Comparison of ENCODE assay signal across 10 cellular contexts in the genomic region with DNA sequence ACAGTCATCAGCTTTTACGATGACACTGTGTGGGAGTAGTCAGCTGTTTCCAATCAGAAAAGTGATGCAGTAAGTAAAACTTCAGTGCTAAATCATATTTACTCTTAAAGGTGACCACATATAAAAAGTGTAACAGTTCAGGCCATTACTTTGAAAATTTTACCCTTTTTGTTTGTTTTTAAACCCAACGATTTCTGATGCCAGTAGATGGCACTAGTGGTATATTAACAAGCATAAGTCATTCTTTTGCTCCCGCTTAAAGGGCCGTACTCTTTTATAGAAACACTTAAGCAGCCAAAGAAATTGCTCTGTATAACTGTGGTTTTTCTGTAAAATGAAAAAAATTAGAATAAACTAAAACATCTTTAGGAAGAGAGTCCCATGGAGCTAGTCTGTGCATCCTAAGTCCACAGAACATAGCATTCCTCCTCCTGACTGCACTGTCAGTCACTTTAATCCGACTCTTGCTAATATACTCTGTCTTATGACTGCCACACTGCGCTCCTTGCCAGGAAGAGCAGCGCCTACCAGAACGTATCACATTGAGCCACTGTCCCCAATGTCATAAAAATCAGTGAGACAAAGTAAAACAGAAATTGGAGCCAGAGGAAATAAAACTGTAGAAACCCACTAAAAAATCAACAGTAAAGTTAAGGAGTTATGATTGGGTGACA. TPM values are rescaled to one million over a fixed set of nuclear protein-coding genes. Genes with fewer than 3 reads are reported as not detected.
DNase-seq lines count a peak whose midpoint lies in the region; ATAC-seq and TF ChIP-seq lines count a peak whose summit lies in the region.
"Had no signal": no experiment of that assay in that cellular context is flagged by ENCODE, and none has a peak within 500 bp of the region (broad histone marks: within the 10 kb centered on the region; RNA-seq: fewer than 3 reads in every experiment).

No MANE protein-coding gene starts in this region.

- H3K4me1 Mint-ChIP-seq in endothelial cell (ENCODE audit: unreplicated experiment) = peaks cover 45% of the 10 kb centered on the region

- H3K27me3 Mint-ChIP-seq in endothelial cell (ENCODE audit: unreplicated experiment) = peaks cover 6% of the 10 kb centered on the region

- H3K36me3 Mint-ChIP-seq in endothelial cell (ENCODE audit: low read depth, unreplicated experiment) = peaks cover 44% of the 10 kb centered on the region

- H3K27ac ChIP-seq in Peyer's patch (no peak overlapping the region), muscle layer of colon (ENCODE audit: low read depth, low read length) (peak overlapping the region; percentile 42)
- H3K27ac ChIP-seq: SJSA1 had no signal

- H3K4me3 ChIP-seq in Peyer's patch (no peak overlapping the region), muscle layer of colon (ENCODE audit: low read depth in 1 of 2, low read length in 2 of 2) (no peak overlapping the region)
- H3K4me3 ChIP-seq: SJSA1, skin epidermis had no signal

- no peaks in the 10 kb centered on the region for H3K9me3 ChIP-seq in Peyer's patch
- H3K9me3 ChIP-seq in muscle layer of colon (ENCODE audit: low read length) = no peaks in the 10 kb centered on the region
- H3K9me3 ChIP-seq: SJSA1 had no signal

- no peaks in the 10 kb centered on the region for H3K9me3 Mint-ChIP-seq in endothelial cell (ENCODE audit: unreplicated experiment)

- H3K27ac Mint-ChIP-seq in endothelial cell (ENCODE audit: unreplicated experiment) = peak overlapping the region; percentile 89

- H3K36me3 ChIP-seq in Peyer's patch (peaks cover 0 to 76% (median 0%) of the 10 kb centered on the region in 3 donors), muscle layer of colon (ENCODE audit: insufficient read depth, low read length) (no peaks in the 10 kb centered on the region)

- TF ChIP-seq CTCF in Peyer's patch (IDR thresholded peaks at IDR 0.05) (peak; percentile 29 to 77 (median 66)), endothelial cell (IDR thresholded peaks at IDR 0.05; ENCODE audit: unreplicated experiment) (peak; percentile 30)

- DNase-seq in DMS53 (lab: John Stamatoyannopoulos, UW) = peak; percentile 72
- DNase-seq in HuH-7.5 (ENCODE audit: low spot score) = peak; percentile 47
- DNase-seq in Peyer's patch = no peak
- DNase-seq in endothelial cell (ENCODE audit: low spot score) = no peak

- ATAC-seq in GM21619 (IDR thresholded peaks at IDR 0.05; ENCODE audit: unreplicated experiment) (no peak), GM19455 (IDR thresholded peaks at IDR 0.05; ENCODE audit: unreplicated experiment) (no peak), GM21723 (IDR thresholded peaks at IDR 0.05; ENCODE audit: unreplicated experiment) (no peak)

- TF ChIP-seq POLR2A in Peyer's patch (IDR thresholded peaks at IDR 0.05) = no peak

- no peaks in the 10 kb centered on the region for H3K27me3 ChIP-seq in Peyer's patch
- H3K27me3 ChIP-seq in muscle layer of colon (ENCODE audit: control insufficient read depth in 1 of 2, insufficient read depth in 2 of 2, low read length in 2 of 2) = no peaks in the 10 kb centered on the region
- H3K27me3 ChIP-seq: SJSA1 had no signal

- H3K4me3 Mint-ChIP-seq in endothelial cell (ENCODE audit: unreplicated experiment) = peak overlapping the region; percentile 24

- H3K4me1 ChIP-seq in Peyer's patch (peaks cover 0 to 8% (median 0%) of the 10 kb centered on the region in 4 donors), muscle layer of colon (ENCODE audit: insufficient read depth, low read length) (peaks cover 10% of the 10 kb centered on the region)
- H3K4me1 ChIP-seq: SJSA1 had no signal

- no peak overlapping the region for H3K9ac ChIP-seq in muscle layer of colon (ENCODE audit: low read length)

RNA-seq across cellular contexts. Expression of gene HEBP2, which starts 25.1 kb away (rescaled TPM):
- total RNA-seq in Peyer's patch (10 to 100 TPM; 30.4 to 85.8 (median 46.6) TPM), endothelial cell (ENCODE audit: unreplicated experiment) (30.1 TPM)

RNA-seq across cellular contexts. Expression of gene SMIM28, which starts 51.4 kb away (rescaled TPM):
- total RNA-seq in Peyer's patch = not detected
- total RNA-seq in endothelial cell (ENCODE audit: unreplicated experiment) = not detected
- total RNA-seq: SJSA1 had no signal

Comparison
In these comparisons a context has a peak if more than half of its experiments do, and no peak if none do; other contexts are left out.
1. DNase-seq: peak in DMS53 (single experiment) and HuH-7.5 (single experiment); none in Peyer's patch (0 of 3) and endothelial cell (single experiment).